ENCODE assay signal across 13 cellular contexts in genomic region chr13:98909016-98909415, GRCh38.
DNase-seq lines count a peak whose midpoint lies in the region; ATAC-seq and TF ChIP-seq lines count a peak whose summit lies in the region.
"Had no signal": no experiment of that assay in that cellular context is flagged by ENCODE, and none has a peak within 500 bp of the region (broad histone marks: within the 10 kb centered on the region; RNA-seq: fewer than 3 reads in every experiment).

No MANE protein-coding gene starts in this region.

- H3K4me1 ChIP-seq in neuronal stem cell (ENCODE audit: control insufficient read depth in 2 of 2, insufficient read depth in 1 of 2, low read depth in 1 of 2, low read length in 2 of 2): peaks cover 6 to 11% of the 10 kb centered on the region in 2 donors

- H2BK5ac ChIP-seq in neuronal stem cell (ENCODE audit: low read length): no peak overlapping the region

- H3K9me3 Mint-ChIP-seq in activated T-cell treated with anti-CD3 and anti-CD28 coated beads, Interleukin-2, amount 50 U/mL, for 4 hours: no peaks in the 10 kb centered on the region
- no peaks in the 10 kb centered on the region for H3K9me3 Mint-ChIP-seq in stimulated activated naive CD8-positive, alpha-beta T cell treated with anti-CD3 and anti-CD28 coated beads, Interleukin-15, Interleukin-2, amounts not matched to agents 100 ng/mL and 50 ng/mL, for 24 hours
- H3K9me3 Mint-ChIP-seq: stimulated activated naive B cell treated with anti-CD40 and anti-IgM and Interleukin-4, amounts not matched to agents 10 μg/mL and 1 μg/mL and 100 μg/mL, for 72 hours had no signal

- no peak overlapping the region for H3K18ac ChIP-seq in neuronal stem cell (ENCODE audit: low read length)

- no peak overlapping the region for H2BK12ac ChIP-seq in neuronal stem cell (ENCODE audit: low read length)

- no peak overlapping the region for H3K27ac ChIP-seq in neuronal stem cell (replicated peaks; ENCODE audit: low read length)

- no peak overlapping the region for H3K14ac ChIP-seq in neuronal stem cell (ENCODE audit: low read length)

- H3K36me3 Mint-ChIP-seq in activated T-cell treated with anti-CD3 and anti-CD28 coated beads, Interleukin-2, amount 50 U/mL, for 4 hours (ENCODE audit: insufficient read depth): peaks cover 23% of the 10 kb centered on the region
- H3K36me3 Mint-ChIP-seq in stimulated activated naive CD8-positive, alpha-beta T cell treated with anti-CD3 and anti-CD28 coated beads, Interleukin-15, Interleukin-2, amounts not matched to agents 100 ng/mL and 50 ng/mL, for 24 hours (ENCODE audit: low read depth): peaks cover 20% of the 10 kb centered on the region

- H2AFZ ChIP-seq in neuronal stem cell (ENCODE audit: low read length): no peak overlapping the region

- H3K4ac ChIP-seq in neuronal stem cell (ENCODE audit: low read length): no peak overlapping the region

- H2BK120ac ChIP-seq in neuronal stem cell (ENCODE audit: low read depth, low read length): no peak overlapping the region

- H3K36me3 ChIP-seq in neuronal stem cell (replicated peaks in 1 of 2; ENCODE audit: control insufficient read depth in 2 of 2, insufficient read depth in 2 of 2, low read length in 2 of 2): no peaks in the 10 kb centered on the region

- no peak for TF ChIP-seq CTCF in fibroblast of mammary gland (conservative IDR thresholded peaks at IDR 0.05; ENCODE audit: control insufficient read depth, insufficient read depth, low read depth, low read length)

- DNase-seq in activated CD4-positive, alpha-beta T cell treated with anti-CD3 and anti-CD28 coated beads for 4 hours: peak; percentile 24 to 26
- no peak for DNase-seq in activated CD4-positive, alpha-beta T cell treated with anti-CD3 and anti-CD28 coated beads, Interleukin-2, amount 50 U/mL, for 1 hour
- DNase-seq in activated T-cell treated with anti-CD3 and anti-CD28 coated beads, Interleukin-2, amount 50 U/mL, for 4 hours: no peak
- DNase-seq in fibroblast of mammary gland (ENCODE audit: low read depth) (peak; percentile 23), NCI-H2107 treated with DMSO at 0.1 percent for 48 hours (lab: John Stamatoyannopoulos, UW; ENCODE audit: unreplicated experiment) (no peak), neuronal stem cell (ENCODE audit: low spot score) (no peak)
- DNase-seq: DMS53; erythroblast; NCI-H1092; NCI-H69; stimulated activated naive B cell treated with anti-CD40 and anti-IgM and Interleukin-4, amounts not matched to agents 10 μg/mL and 1 μg/mL and 100 μg/mL, for 72 hours had no signal

- no peak overlapping the region for H2AK5ac ChIP-seq in neuronal stem cell (ENCODE audit: low read depth, low read length)

- no peaks in the 10 kb centered on the region for H3K79me1 ChIP-seq in neuronal stem cell (ENCODE audit: low read depth, low read length)

- H3K4me2 ChIP-seq in neuronal stem cell (ENCODE audit: insufficient read depth, low read length, poor library complexity, severe bottlenecking): no peak overlapping the region

- H3K27me3 Mint-ChIP-seq in activated T-cell treated with anti-CD3 and anti-CD28 coated beads, Interleukin-2, amount 50 U/mL, for 4 hours (ENCODE audit: low read depth): no peaks in the 10 kb centered on the region
- no peaks in the 10 kb centered on the region for H3K27me3 Mint-ChIP-seq in stimulated activated naive CD8-positive, alpha-beta T cell treated with anti-CD3 and anti-CD28 coated beads, Interleukin-15, Interleukin-2, amounts not matched to agents 100 ng/mL and 50 ng/mL, for 24 hours
- H3K27me3 Mint-ChIP-seq: stimulated activated naive B cell treated with anti-CD40 and anti-IgM and Interleukin-4, amounts not matched to agents 10 μg/mL and 1 μg/mL and 100 μg/mL, for 72 hours had no signal

- no peak overlapping the region for H3K23ac ChIP-seq in neuronal stem cell (ENCODE audit: low read depth, low read length, poor library complexity)

- no peak overlapping the region for H4K91ac ChIP-seq in neuronal stem cell (ENCODE audit: low read depth, low read length, poor library complexity)

- ATAC-seq in activated T-cell treated with anti-CD3 and anti-CD28 coated beads, Interleukin-2, amount 50 U/mL, for 4 hours: peak; percentile 66 to 74
- no peak for ATAC-seq in HG02970 (IDR thresholded peaks at IDR 0.05; ENCODE audit: low FRiP score, unreplicated experiment)
- ATAC-seq: stimulated activated naive B cell treated with anti-CD40 and anti-IgM and Interleukin-4, amounts not matched to agents 10 μg/mL and 1 μg/mL and 100 μg/mL, for 72 hours had no signal

- no peaks in the 10 kb centered on the region for H3K9me3 ChIP-seq in neuronal stem cell (replicated peaks in 1 of 2; ENCODE audit: control insufficient read depth in 2 of 2, insufficient read depth in 1 of 2, low read depth in 1 of 2, low read length in 2 of 2)

- H3K4me1 Mint-ChIP-seq in activated T-cell treated with anti-CD3 and anti-CD28 coated beads, Interleukin-2, amount 50 U/mL, for 4 hours (ENCODE audit: low read depth): peaks cover 54% of the 10 kb centered on the region
- H3K4me1 Mint-ChIP-seq in stimulated activated naive CD8-positive, alpha-beta T cell treated with anti-CD3 and anti-CD28 coated beads, Interleukin-15, Interleukin-2, amounts not matched to agents 100 ng/mL and 50 ng/mL, for 24 hours (ENCODE audit: low read depth): peaks cover 47% of the 10 kb centered on the region

- no CpG with 5 or more reads among the region's 3 CpGs for WGBS in neuronal stem cell (ENCODE audit: extremely low coverage in 2 of 2, insufficient read length in 2 of 2, insufficient replicate concordance in 1 of 2), 2 donors

- H3K4me3 Mint-ChIP-seq in activated T-cell treated with anti-CD3 and anti-CD28 coated beads, Interleukin-2, amount 50 U/mL, for 4 hours: no peak overlapping the region
- no peak overlapping the region for H3K4me3 Mint-ChIP-seq in stimulated activated naive CD8-positive, alpha-beta T cell treated with anti-CD3 and anti-CD28 coated beads, Interleukin-15, Interleukin-2, amounts not matched to agents 100 ng/mL and 50 ng/mL, for 24 hours
- H3K4me3 Mint-ChIP-seq: stimulated activated naive B cell treated with anti-CD40 and anti-IgM and Interleukin-4, amounts not matched to agents 10 μg/mL and 1 μg/mL and 100 μg/mL, for 72 hours had no signal

- H3K9ac ChIP-seq in neuronal stem cell (ENCODE audit: low read depth, low read length, poor library complexity): no peak overlapping the region

- H2BK15ac ChIP-seq in neuronal stem cell (ENCODE audit: low read length): no peak overlapping the region

- peak overlapping the region; percentile 17 for H3K27ac Mint-ChIP-seq in stimulated activated naive CD8-positive, alpha-beta T cell treated with anti-CD3 and anti-CD28 coated beads, Interleukin-15, Interleukin-2, amounts not matched to agents 100 ng/mL and 50 ng/mL, for 24 hours
- H3K27ac Mint-ChIP-seq: stimulated activated naive B cell treated with anti-CD40 and anti-IgM and Interleukin-4, amounts not matched to agents 10 μg/mL and 1 μg/mL and 100 μg/mL, for 72 hours had no signal

- no peaks in the 10 kb centered on the region for H3K27me3 ChIP-seq in neuronal stem cell (ENCODE audit: control insufficient read depth in 3 of 3, insufficient read depth in 3 of 3, low read depth in 1 of 3, low read length in 3 of 3)

- no peak overlapping the region for H4K8ac ChIP-seq in neuronal stem cell (ENCODE audit: low read depth, low read length)

- H3K4me3 ChIP-seq in fibroblast of mammary gland (ENCODE audit: control insufficient read depth, low read depth, low read length) (no peak overlapping the region), neuronal stem cell (ENCODE audit: low read length in 2 of 2) (no peak overlapping the region)

Comparison
In these comparisons a context has a peak if more than half of its experiments do, and no peak if none do; other contexts are left out.
1. DNase-seq: peak in activated CD4-positive, alpha-beta T cell treated with anti-CD3 and anti-CD28 coated beads for 4 hours (2 of 2) and fibroblast of mammary gland (single experiment); none in activated CD4-positive, alpha-beta T cell treated with anti-CD3 and anti-CD28 coated beads, Interleukin-2, amount 50 U/mL, for 1 hour (single experiment), activated T-cell treated with anti-CD3 and anti-CD28 coated beads, Interleukin-2, amount 50 U/mL, for 4 hours (single experiment), NCI-H2107 treated with DMSO at 0.1 percent for 48 hours (single experiment) and neuronal stem cell (single experiment).